9 cellular contexts compared by ENCODE assay signal in the genomic region with DNA sequence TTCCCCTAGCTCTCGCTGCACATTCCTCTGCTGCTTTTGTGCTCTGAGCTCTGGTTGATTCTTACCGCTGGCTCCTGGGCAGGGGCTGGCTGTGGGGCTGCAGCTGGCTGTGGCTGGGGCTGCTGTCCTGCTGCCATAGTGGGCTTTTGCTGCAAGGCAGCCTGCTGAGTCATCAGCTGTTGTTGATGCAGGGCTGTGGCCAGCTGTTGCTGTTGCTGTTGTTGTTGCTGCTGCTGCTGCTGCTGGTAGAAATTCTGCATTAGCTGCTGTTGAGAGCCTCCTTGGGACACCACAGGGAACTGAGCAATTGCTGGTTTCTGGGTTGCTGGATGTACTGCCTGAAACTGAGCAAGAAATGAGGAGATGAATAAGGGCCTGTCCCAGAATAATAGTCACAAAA.
DNase-seq lines count a peak whose midpoint lies in the region; ATAC-seq, FAIRE-seq and TF ChIP-seq lines count a peak whose summit lies in the region.
"Had no signal": no experiment of that assay in that cellular context is flagged by ENCODE, and none has a peak within 500 bp of the region (broad histone marks: within the 10 kb centered on the region; RNA-seq: fewer than 3 reads in every experiment).

No MANE protein-coding gene starts in this region.

- intact Hi-C loops in heart left ventricle (cut with DNase I), result loop anchor here in 1 of 10 donors (10.0 kb wide), 1 partner anchor 140 kb away; no protein-coding TSS in a partner anchor

- H3K27ac Mint-ChIP-seq in activated T-helper 17 cell treated with anti-CD3 and anti-CD28 coated beads, Interleukin-2, amount 50 U/mL, for 72 hours, result peak overlapping the region; percentile 60

- no peaks in the 10 kb centered on the region for H3K9me3 Mint-ChIP-seq in activated T-helper 17 cell treated with anti-CD3 and anti-CD28 coated beads, Interleukin-2, amount 50 U/mL, for 72 hours

- no peak for TF ChIP-seq POLR2A in heart left ventricle (IDR thresholded peaks at IDR 0.05)

- TF ChIP-seq CTCF in heart left ventricle (IDR thresholded peaks at IDR 0.05), result peak in 1 of 12 donors; percentile 25

- H3K9me3 ChIP-seq in heart left ventricle, result peaks cover 0 to 3% (median 0%) of the 10 kb centered on the region in 12 donors

- no peak overlapping the region for H3K27ac ChIP-seq in heart left ventricle

- no peak overlapping the region for H3K4me3 ChIP-seq in heart left ventricle

- peaks cover 0 to 37% (median 8%) of the 10 kb centered on the region in 12 donors for H3K4me1 ChIP-seq in heart left ventricle

- DNase-seq in H4 (ENCODE audit: low spot score), result peak; percentile 42
- DNase-seq in heart left ventricle, result peak in 3 of 5 donors; percentile 38 to 76 (median 59)
- DNase-seq in pulmonary artery endothelial cell (ENCODE audit: low read depth, low spot score), result peak; percentile 7
- DNase-seq in RCC 7860 (ENCODE audit: low spot score), result no peak
- DNase-seq in NCI-H345 treated with DMSO at 0.1 percent for 48 hours (lab: John Stamatoyannopoulos, UW; ENCODE audit: unreplicated experiment), result no peak
- no peak for DNase-seq in stimulated activated CD4-positive, alpha-beta T cell treated with anti-CD3 and anti-CD28 coated beads, Interleukin-15, amount 100 ng/mL, for 24 hours
- DNase-seq in GM19239 (ENCODE audit: insufficient read length, low spot score), result no peak

- H3K27me3 ChIP-seq in heart left ventricle, result no peaks in the 10 kb centered on the region

- no peak overlapping the region for H3K4me3 Mint-ChIP-seq in activated T-helper 17 cell treated with anti-CD3 and anti-CD28 coated beads, Interleukin-2, amount 50 U/mL, for 72 hours

- ATAC-seq in activated T-helper 17 cell treated with anti-CD3 and anti-CD28 coated beads, Interleukin-2, amount 50 U/mL, for 72 hours (replicated peaks), result no peak
- ATAC-seq in heart left ventricle, result peak in 3 of 4 donors; percentile 46 to 56 (median 50)

- 81 to 85% (median 85%) methylated on average over 2 of the region's 2 CpGs for WGBS in heart left ventricle, 4 donors

- H3K27me3 Mint-ChIP-seq in activated T-helper 17 cell treated with anti-CD3 and anti-CD28 coated beads, Interleukin-2, amount 50 U/mL, for 72 hours, result no peaks in the 10 kb centered on the region

- H3K36me3 Mint-ChIP-seq in activated T-helper 17 cell treated with anti-CD3 and anti-CD28 coated beads, Interleukin-2, amount 50 U/mL, for 72 hours (ENCODE audit: low read depth), result peaks cover 98% of the 10 kb centered on the region

- peaks cover 0 to 100% (median 93%) of the 10 kb centered on the region in 9 donors for H3K36me3 ChIP-seq in heart left ventricle

- peaks cover 9% of the 10 kb centered on the region for H3K4me1 Mint-ChIP-seq in activated T-helper 17 cell treated with anti-CD3 and anti-CD28 coated beads, Interleukin-2, amount 50 U/mL, for 72 hours

- no peak for FAIRE-seq in RCC 7860 (lab: Jason Lieb, UNC)
- no peak for FAIRE-seq in GM19239 (lab: Jason Lieb, UNC)
- FAIRE-seq: islet of Langerhans had no signal

Comparison
In these comparisons a context has a peak if more than half of its experiments do, and no peak if none do; other contexts are left out.
1. DNase-seq: peak in H4 (single experiment), heart left ventricle (3 of 5) and pulmonary artery endothelial cell (single experiment); none in RCC 7860 (single experiment), NCI-H345 treated with DMSO at 0.1 percent for 48 hours (single experiment), stimulated activated CD4-positive, alpha-beta T cell treated with anti-CD3 and anti-CD28 coated beads, Interleukin-15, amount 100 ng/mL, for 24 hours (single experiment) and GM19239 (single experiment).